8 cellular contexts compared by ENCODE assay signal in the genomic region with DNA sequence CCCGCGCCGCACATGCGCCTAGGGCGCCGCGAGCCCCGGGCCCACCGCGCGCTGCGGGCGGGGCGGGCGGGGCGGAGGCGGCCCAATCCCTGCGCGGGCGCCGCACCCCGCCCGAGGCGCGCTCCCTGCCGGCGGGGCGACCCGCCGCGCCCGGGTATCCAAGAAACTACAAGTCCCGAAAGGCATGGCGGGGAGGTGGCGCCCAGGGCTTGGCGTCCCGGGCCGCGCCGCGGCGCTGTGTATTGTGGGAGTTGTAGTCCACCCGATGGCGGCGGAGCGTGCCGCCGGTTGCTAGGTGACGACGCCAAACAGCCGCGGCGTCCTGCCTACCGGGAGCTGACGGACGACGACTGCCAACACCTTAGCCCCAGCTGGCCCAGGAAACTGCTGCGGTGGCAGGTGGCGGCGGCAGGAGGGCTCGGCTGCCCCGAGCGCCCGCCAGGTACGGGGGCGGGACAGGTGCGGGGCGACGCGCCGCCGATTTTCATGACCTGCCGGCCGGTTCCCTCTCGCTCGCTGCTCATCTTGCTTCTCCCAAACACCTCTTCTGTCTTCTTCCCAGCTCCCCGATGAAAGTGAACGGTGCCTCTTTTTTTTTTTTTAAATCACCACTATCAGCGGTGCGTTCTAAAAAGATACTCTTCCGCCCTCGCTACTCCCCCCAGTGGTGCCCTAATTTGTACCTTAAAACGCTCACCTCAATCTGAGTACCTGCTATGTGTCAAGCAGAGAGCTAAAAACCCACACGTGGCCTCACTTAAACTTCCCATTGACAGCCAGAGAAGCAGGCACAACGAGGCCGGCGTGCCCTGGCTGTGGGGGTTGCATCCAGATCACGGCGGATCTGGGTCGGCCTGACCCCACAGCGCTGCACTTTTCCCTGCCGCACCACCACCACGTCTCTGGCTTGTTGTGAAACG. TPM values are rescaled to one million over a fixed set of nuclear protein-coding genes. Genes with fewer than 3 reads are reported as not detected.
DNase-seq lines count a peak whose midpoint lies in the region; ATAC-seq, FAIRE-seq and TF ChIP-seq lines count a peak whose summit lies in the region.

A gene (plus strand): TSS at position 304 of the 920 bp plus-strand sequence.

- H3K4me1 ChIP-seq in GM23248 (ENCODE audit: insufficient read depth) (peaks cover 4% of the 10 kb centered on the region; the same call in 1 of the 2 replicates), fibroblast of lung (ENCODE audit: control insufficient read depth, extremely low read depth, insufficient read depth, low read length) (peaks cover 5% of the 10 kb centered on the region)
- H3K4me1 ChIP-seq in naive thymus-derived CD4-positive, alpha-beta T cell (ENCODE audit: control insufficient read depth in 2 of 2, insufficient read depth in 2 of 2, low read length in 2 of 2): peaks cover 24 to 28% of the 10 kb centered on the region in 2 donors

- H3K36me3 ChIP-seq in GM23248 (ENCODE audit: low read depth) (no peaks in the 10 kb centered on the region), fibroblast of lung (ENCODE audit: control insufficient read depth, insufficient read depth, low read length) (no peaks in the 10 kb centered on the region)
- no peaks in the 10 kb centered on the region for H3K36me3 ChIP-seq in naive thymus-derived CD4-positive, alpha-beta T cell (ENCODE audit: control insufficient read depth in 2 of 3, insufficient read depth in 3 of 3, low read length in 3 of 3)

- no peak for TF ChIP-seq CTCF in fibroblast of lung (conservative IDR thresholded peaks at IDR 0.05 in 1 of 2, IDR thresholded peaks at IDR 0.05 in 1 of 2; ENCODE audit: low read depth in 1 of 2, low read length in 2 of 2)

- in situ Hi-C loops in GM23248 (cut with MboI): no loop called here

- POLR2A ChIA-PET in naive thymus-derived CD4-positive, alpha-beta T cell (lab: Charles Lee): interaction anchor here (0.8 to 2.9 kb wide), 4 partner anchors 50 to 177 kb away, joined by 3 to 11 read pairs (median 4); a partner anchor contains a TSS

- no peaks in the 10 kb centered on the region for H3K9me3 Mint-ChIP-seq in activated T-helper 1 cell treated with anti-CD3 and anti-CD28 coated beads, Interleukin-12 subunit alpha, Interleukin-12 subunit beta, Interleukin-2, Interleukin-4 antibody, amounts not matched to agents 30 ng/mL and 10 ng/mL and 1 ng/mL, durations not matched to agents 14 hours and 24 hours and 36 hours
- peaks cover 0 to 4% (median 0%) of the 10 kb centered on the region in 11 donors for H3K9me3 Mint-ChIP-seq in naive thymus-derived CD4-positive, alpha-beta T cell
- no peaks in the 10 kb centered on the region for H3K9me3 Mint-ChIP-seq in stimulated activated effector memory CD8-positive, alpha-beta T cell treated with anti-CD3 and anti-CD28 coated beads, Interleukin-12 subunit alpha, Interleukin-12 subunit beta, amount 100 ng/mL, for 72 hours

- peak; percentile 95 for ATAC-seq in naive thymus-derived CD4-positive, alpha-beta T cell
- peak; percentile 95 for ATAC-seq in stimulated activated effector memory CD8-positive, alpha-beta T cell treated with anti-CD3 and anti-CD28 coated beads, Interleukin-12 subunit alpha, Interleukin-12 subunit beta, amount 100 ng/mL, for 72 hours

- H3K79me2 ChIP-seq in GM23248 (ENCODE audit: insufficient read depth) (no peaks in the 10 kb centered on the region), fibroblast of lung (ENCODE audit: control insufficient read depth, insufficient read depth, low read length) (peaks cover 3% of the 10 kb centered on the region)

- CTCF ChIA-PET in naive thymus-derived CD4-positive, alpha-beta T cell (lab: Charles Lee): interaction anchor here (0.6 to 1.3 kb wide), 5 partner anchors 19 to 530 kb away, joined by 3 to 5 read pairs (median 5); no protein-coding TSS in a partner anchor

- H3K4me3 ChIP-seq in GM23248 (peak within 1 kb of the TSS; percentile 80), fibroblast of lung (replicated peaks in 1 of 4; ENCODE audit: control extremely low read depth in 1 of 4, insufficient read depth in 1 of 4, low read depth in 3 of 4, low read length in 4 of 4) (peak within 1 kb of the TSS; percentile 39 to 62 (median 57))
- peak within 1 kb of the TSS; percentile 70 for H3K4me3 ChIP-seq in naive thymus-derived CD4-positive, alpha-beta T cell (ENCODE audit: low read length)

- intact Hi-C loops in activated T-helper 1 cell treated with anti-CD3 and anti-CD28 coated beads, Interleukin-12 subunit alpha, Interleukin-12 subunit beta, Interleukin-2, Interleukin-4 antibody, amounts not matched to agents 30 ng/mL and 10 ng/mL and 1 ng/mL, durations not matched to agents 14 hours and 24 hours and 36 hours (cut with micrococcal nuclease): loop anchor here (1.0 to 10.0 kb wide), 15 partner anchors 22 to 1538 kb away; a partner anchor contains a TSS
- intact Hi-C loops in naive thymus-derived CD4-positive, alpha-beta T cell (cut with micrococcal nuclease): loop anchor here (1.0 to 10.0 kb wide), 21 partner anchors 16 to 1484 kb away; a partner anchor contains a TSS

- H3K9me2 ChIP-seq in GM23248 (ENCODE audit: insufficient read depth): no peaks in the 10 kb centered on the region

- 2 to 4% methylated on average over 58 to 81 of the region's 94 CpGs for WGBS in GM23248 (ENCODE audit: low coverage in 1 of 2, low lambda C conversion rate in 2 of 2, missing lambda C conversion rate in 2 of 2), 2 experiments

- peaks cover 23% of the 10 kb centered on the region for H3F3A ChIP-seq in GM23248 (ENCODE audit: insufficient read depth)

- DNase-seq in DMS79 treated with DMSO at 0.1 percent for 48 hours (lab: John Stamatoyannopoulos, UW) (peak; percentile 70), GM23248 (peak; percentile 97), Kasumi-1 (lab: John Stamatoyannopoulos, UW) (peak; percentile 89 to 93), RCC 7860 (ENCODE audit: low spot score) (peak; percentile 84), fibroblast of lung (ENCODE audit: low read depth in 2 of 2) (peak; percentile 85 to 91)
- DNase-seq in activated T-helper 1 cell treated with anti-CD3 and anti-CD28 coated beads, Interleukin-12 subunit alpha, Interleukin-12 subunit beta, Interleukin-2, Interleukin-4 antibody, amounts not matched to agents 30 ng/mL and 10 ng/mL and 1 ng/mL, durations not matched to agents 14 hours and 24 hours and 36 hours (ENCODE audit: low spot score): peak; percentile 94
- peak; percentile 89 to 97 (median 93) for DNase-seq in naive thymus-derived CD4-positive, alpha-beta T cell
- DNase-seq in stimulated activated effector memory CD8-positive, alpha-beta T cell treated with anti-CD3 and anti-CD28 coated beads, Interleukin-12 subunit alpha, Interleukin-12 subunit beta, amount 100 ng/mL, for 72 hours (ENCODE audit: low spot score in 2 of 2): peak; percentile 85 to 95

- H3K27ac Mint-ChIP-seq in activated T-helper 1 cell treated with anti-CD3 and anti-CD28 coated beads, Interleukin-12 subunit alpha, Interleukin-12 subunit beta, Interleukin-2, Interleukin-4 antibody, amounts not matched to agents 30 ng/mL and 10 ng/mL and 1 ng/mL, durations not matched to agents 14 hours and 24 hours and 36 hours: peak within 1 kb of the TSS; percentile 82
- H3K27ac Mint-ChIP-seq in naive thymus-derived CD4-positive, alpha-beta T cell: peak within 1 kb of the TSS; percentile 81 to 98 (median 90)
- peak within 1 kb of the TSS; percentile 97 for H3K27ac Mint-ChIP-seq in stimulated activated effector memory CD8-positive, alpha-beta T cell treated with anti-CD3 and anti-CD28 coated beads, Interleukin-12 subunit alpha, Interleukin-12 subunit beta, amount 100 ng/mL, for 72 hours

- peaks cover 39% of the 10 kb centered on the region for H3K4me1 Mint-ChIP-seq in activated T-helper 1 cell treated with anti-CD3 and anti-CD28 coated beads, Interleukin-12 subunit alpha, Interleukin-12 subunit beta, Interleukin-2, Interleukin-4 antibody, amounts not matched to agents 30 ng/mL and 10 ng/mL and 1 ng/mL, durations not matched to agents 14 hours and 24 hours and 36 hours (ENCODE audit: low read depth)
- H3K4me1 Mint-ChIP-seq in naive thymus-derived CD4-positive, alpha-beta T cell: peaks cover 33 to 46% (median 40%) of the 10 kb centered on the region in 7 donors
- H3K4me1 Mint-ChIP-seq in stimulated activated effector memory CD8-positive, alpha-beta T cell treated with anti-CD3 and anti-CD28 coated beads, Interleukin-12 subunit alpha, Interleukin-12 subunit beta, amount 100 ng/mL, for 72 hours: peaks cover 40% of the 10 kb centered on the region

- H3K27me3 ChIP-seq in GM23248 (replicated peaks; ENCODE audit: insufficient read depth): peaks cover 25% of the 10 kb centered on the region
- peaks cover 17% of the 10 kb centered on the region for H3K27me3 ChIP-seq in fibroblast of lung (ENCODE audit: control insufficient read depth, insufficient read depth, low read length)
- H3K27me3 ChIP-seq in naive thymus-derived CD4-positive, alpha-beta T cell (ENCODE audit: control insufficient read depth in 2 of 2, insufficient read depth in 2 of 2, low read length in 2 of 2): no peaks in the 10 kb centered on the region

- H3K4me3 Mint-ChIP-seq in activated T-helper 1 cell treated with anti-CD3 and anti-CD28 coated beads, Interleukin-12 subunit alpha, Interleukin-12 subunit beta, Interleukin-2, Interleukin-4 antibody, amounts not matched to agents 30 ng/mL and 10 ng/mL and 1 ng/mL, durations not matched to agents 14 hours and 24 hours and 36 hours: peak within 1 kb of the TSS; percentile 85
- H3K4me3 Mint-ChIP-seq in naive thymus-derived CD4-positive, alpha-beta T cell: peak within 1 kb of the TSS; percentile 85 to 98 (median 92)
- peak within 1 kb of the TSS; percentile 73 for H3K4me3 Mint-ChIP-seq in stimulated activated effector memory CD8-positive, alpha-beta T cell treated with anti-CD3 and anti-CD28 coated beads, Interleukin-12 subunit alpha, Interleukin-12 subunit beta, amount 100 ng/mL, for 72 hours

- H3K27ac ChIP-seq in GM23248 (no peak within 1 kb of the TSS), fibroblast of lung (ENCODE audit: insufficient read depth, low read length) (peak within 1 kb of the TSS; percentile 46)
- H3K27ac ChIP-seq in naive thymus-derived CD4-positive, alpha-beta T cell (ENCODE audit: low read depth, low read length): peak within 1 kb of the TSS; percentile 73

- peak within 1 kb of the TSS; percentile 85 for H2AFZ ChIP-seq in GM23248
- H2AFZ ChIP-seq in fibroblast of lung (ENCODE audit: low read length): peak within 1 kb of the TSS; percentile 10

- FAIRE-seq in RCC 7860 (lab: Jason Lieb, UNC): no peak

- H3K9ac ChIP-seq in GM23248 (peak within 1 kb of the TSS; percentile 75), fibroblast of lung (ENCODE audit: insufficient read depth, low read length) (peak within 1 kb of the TSS; percentile 34)

- H3K4me2 ChIP-seq in GM23248 (ENCODE audit: unreplicated experiment): peak within 1 kb of the TSS; percentile 87
- peak within 1 kb of the TSS; percentile 95 for H3K4me2 ChIP-seq in fibroblast of lung (ENCODE audit: extremely low read depth, insufficient read depth, low read length)

- peaks cover 55% of the 10 kb centered on the region for H3K27me3 Mint-ChIP-seq in activated T-helper 1 cell treated with anti-CD3 and anti-CD28 coated beads, Interleukin-12 subunit alpha, Interleukin-12 subunit beta, Interleukin-2, Interleukin-4 antibody, amounts not matched to agents 30 ng/mL and 10 ng/mL and 1 ng/mL, durations not matched to agents 14 hours and 24 hours and 36 hours (ENCODE audit: insufficient read depth)
- H3K27me3 Mint-ChIP-seq in naive thymus-derived CD4-positive, alpha-beta T cell: peaks cover 8 to 67% (median 13%) of the 10 kb centered on the region in 5 donors

- peaks cover 4% of the 10 kb centered on the region for H3K36me3 Mint-ChIP-seq in activated T-helper 1 cell treated with anti-CD3 and anti-CD28 coated beads, Interleukin-12 subunit alpha, Interleukin-12 subunit beta, Interleukin-2, Interleukin-4 antibody, amounts not matched to agents 30 ng/mL and 10 ng/mL and 1 ng/mL, durations not matched to agents 14 hours and 24 hours and 36 hours (ENCODE audit: low read depth)
- H3K36me3 Mint-ChIP-seq in naive thymus-derived CD4-positive, alpha-beta T cell: peaks cover 0 to 5% (median 0%) of the 10 kb centered on the region in 5 donors
- H3K36me3 Mint-ChIP-seq in stimulated activated effector memory CD8-positive, alpha-beta T cell treated with anti-CD3 and anti-CD28 coated beads, Interleukin-12 subunit alpha, Interleukin-12 subunit beta, amount 100 ng/mL, for 72 hours: peaks cover 13% of the 10 kb centered on the region

- H4K20me1 ChIP-seq in GM23248 (ENCODE audit: insufficient read depth): no peaks in the 10 kb centered on the region
- H4K20me1 ChIP-seq in fibroblast of lung (ENCODE audit: control insufficient read depth, extremely low read depth, insufficient read depth, low read length): no peaks in the 10 kb centered on the region

- H3K9me3 ChIP-seq in GM23248 (ENCODE audit: low read depth): no peaks in the 10 kb centered on the region
- no peaks in the 10 kb centered on the region for H3K9me3 ChIP-seq in fibroblast of lung (ENCODE audit: control insufficient read depth, insufficient read depth, low read depth, low read length)
- H3K9me3 ChIP-seq in naive thymus-derived CD4-positive, alpha-beta T cell (ENCODE audit: control insufficient read depth in 2 of 3, low read length in 3 of 3): no peaks in the 10 kb centered on the region

RNA-seq across cellular contexts. Expression of the gene that starts here (rescaled TPM):
- not detected in 2 replicates for total RNA-seq in GM23248 (2014; rRNA removed; shearing (Covaris generic))
- polyA plus RNA-seq in GM23248 (2016; fragmentation: Nextera tagmentation; extraction: Ambion mirVana): not detected in 2 replicates
- not detected in 2 replicates for total RNA-seq in activated T-helper 1 cell treated with anti-CD3 and anti-CD28 coated beads, Interleukin-12 subunit alpha, Interleukin-12 subunit beta, Interleukin-2, Interleukin-4 antibody, amounts not matched to agents 30 ng/mL and 10 ng/mL and 1 ng/mL, durations not matched to agents 14 hours and 24 hours and 36 hours
- total RNA-seq in fibroblast of lung: under 0.01 TPM in 1 of 2 replicates, not detected in the other
- polyA plus RNA-seq in fibroblast of lung: not detected in 2 replicates
- not detected in 2 replicates for polyA plus RNA-seq in fibroblast of lung (2012)
- polyA minus RNA-seq in fibroblast of lung (ENCODE audit: low replicate concordance): 0.15 TPM in 1 of 2 replicates, not detected in the other
- under 1 TPM in 2 of 5 experiments, not detected in 3; 0.12 to 0.27 TPM for total RNA-seq in naive thymus-derived CD4-positive, alpha-beta T cell
- not detected for polyA plus RNA-seq in naive thymus-derived CD4-positive, alpha-beta T cell

Comparison
In these comparisons a context has a peak if more than half of its experiments do, and no peak if none do; other contexts are left out.
1. Peak in DNase-seq, H3K4me3 ChIP-seq, H3K9ac ChIP-seq and H3K4me2 ChIP-seq in GM23248; RNA of the gene not detected or under 1 TPM.
2. Peak in DNase-seq in activated T-helper 1 cell treated with anti-CD3 and anti-CD28 coated beads, Interleukin-12 subunit alpha, Interleukin-12 subunit beta, Interleukin-2, Interleukin-4 antibody, amounts not matched to agents 30 ng/mL and 10 ng/mL and 1 ng/mL, durations not matched to agents 14 hours and 24 hours and 36 hours; RNA of the gene not detected or under 1 TPM.
3. Peak in DNase-seq, H3K4me3 ChIP-seq, H3K27ac ChIP-seq, H3K9ac ChIP-seq and H3K4me2 ChIP-seq in fibroblast of lung; RNA of the gene not detected or under 1 TPM.
4. Peak in DNase-seq, ATAC-seq, H3K4me3 ChIP-seq and H3K27ac ChIP-seq in naive thymus-derived CD4-positive, alpha-beta T cell; RNA of the gene not detected or under 1 TPM.